2 cellular contexts compared by ENCODE assay signal in the genomic region with DNA sequence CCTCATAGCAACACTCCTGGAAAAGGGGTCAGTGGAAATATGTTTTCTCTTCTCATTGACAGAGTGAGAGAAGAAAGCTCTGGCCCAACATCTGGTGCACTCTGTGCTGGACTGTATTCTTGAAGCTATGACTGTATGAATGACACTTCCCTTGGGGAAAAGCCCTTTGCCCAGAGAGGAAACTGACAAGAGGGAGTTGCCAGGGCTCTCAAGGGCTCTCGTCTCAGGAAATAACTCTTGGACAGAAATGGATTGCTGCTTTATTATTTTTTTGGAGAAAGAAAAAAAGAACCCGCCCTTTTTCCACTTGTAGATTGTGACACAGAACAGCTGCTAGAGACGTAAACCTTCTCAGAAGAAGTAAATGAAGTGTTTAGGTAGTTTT.
TF ChIP-seq lines count a peak whose summit lies in the region.

No MANE protein-coding gene starts in this region.

TF ChIP-seq in liver, 16 proteins besides CTCF, POLR2A, EP300 and RAD21 (continued from another document):
- TF ChIP-seq, protein P1, sequence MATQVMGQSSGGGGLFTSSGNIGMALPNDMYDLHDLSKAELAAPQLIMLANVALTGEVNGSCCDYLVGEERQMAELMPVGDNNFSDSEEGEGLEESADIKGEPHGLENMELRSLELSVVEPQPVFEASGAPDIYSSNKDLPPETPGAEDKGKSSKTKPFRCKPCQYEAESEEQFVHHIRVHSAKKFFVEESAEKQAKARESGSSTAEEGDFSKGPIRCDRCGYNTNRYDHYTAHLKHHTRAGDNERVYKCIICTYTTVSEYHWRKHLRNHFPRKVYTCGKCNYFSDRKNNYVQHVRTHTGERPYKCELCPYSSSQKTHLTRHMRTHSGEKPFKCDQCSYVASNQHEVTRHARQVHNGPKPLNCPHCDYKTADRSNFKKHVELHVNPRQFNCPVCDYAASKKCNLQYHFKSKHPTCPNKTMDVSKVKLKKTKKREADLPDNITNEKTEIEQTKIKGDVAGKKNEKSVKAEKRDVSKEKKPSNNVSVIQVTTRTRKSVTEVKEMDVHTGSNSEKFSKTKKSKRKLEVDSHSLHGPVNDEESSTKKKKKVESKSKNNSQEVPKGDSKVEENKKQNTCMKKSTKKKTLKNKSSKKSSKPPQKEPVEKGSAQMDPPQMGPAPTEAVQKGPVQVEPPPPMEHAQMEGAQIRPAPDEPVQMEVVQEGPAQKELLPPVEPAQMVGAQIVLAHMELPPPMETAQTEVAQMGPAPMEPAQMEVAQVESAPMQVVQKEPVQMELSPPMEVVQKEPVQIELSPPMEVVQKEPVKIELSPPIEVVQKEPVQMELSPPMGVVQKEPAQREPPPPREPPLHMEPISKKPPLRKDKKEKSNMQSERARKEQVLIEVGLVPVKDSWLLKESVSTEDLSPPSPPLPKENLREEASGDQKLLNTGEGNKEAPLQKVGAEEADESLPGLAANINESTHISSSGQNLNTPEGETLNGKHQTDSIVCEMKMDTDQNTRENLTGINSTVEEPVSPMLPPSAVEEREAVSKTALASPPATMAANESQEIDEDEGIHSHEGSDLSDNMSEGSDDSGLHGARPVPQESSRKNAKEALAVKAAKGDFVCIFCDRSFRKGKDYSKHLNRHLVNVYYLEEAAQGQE (IDR thresholded peaks at IDR 0.05): no peak

TF ChIP-seq in HepG2, 621 proteins besides CTCF, POLR2A, EP300 and RAD21 (continued from another document):
- TF ChIP-seq, protein P2, sequence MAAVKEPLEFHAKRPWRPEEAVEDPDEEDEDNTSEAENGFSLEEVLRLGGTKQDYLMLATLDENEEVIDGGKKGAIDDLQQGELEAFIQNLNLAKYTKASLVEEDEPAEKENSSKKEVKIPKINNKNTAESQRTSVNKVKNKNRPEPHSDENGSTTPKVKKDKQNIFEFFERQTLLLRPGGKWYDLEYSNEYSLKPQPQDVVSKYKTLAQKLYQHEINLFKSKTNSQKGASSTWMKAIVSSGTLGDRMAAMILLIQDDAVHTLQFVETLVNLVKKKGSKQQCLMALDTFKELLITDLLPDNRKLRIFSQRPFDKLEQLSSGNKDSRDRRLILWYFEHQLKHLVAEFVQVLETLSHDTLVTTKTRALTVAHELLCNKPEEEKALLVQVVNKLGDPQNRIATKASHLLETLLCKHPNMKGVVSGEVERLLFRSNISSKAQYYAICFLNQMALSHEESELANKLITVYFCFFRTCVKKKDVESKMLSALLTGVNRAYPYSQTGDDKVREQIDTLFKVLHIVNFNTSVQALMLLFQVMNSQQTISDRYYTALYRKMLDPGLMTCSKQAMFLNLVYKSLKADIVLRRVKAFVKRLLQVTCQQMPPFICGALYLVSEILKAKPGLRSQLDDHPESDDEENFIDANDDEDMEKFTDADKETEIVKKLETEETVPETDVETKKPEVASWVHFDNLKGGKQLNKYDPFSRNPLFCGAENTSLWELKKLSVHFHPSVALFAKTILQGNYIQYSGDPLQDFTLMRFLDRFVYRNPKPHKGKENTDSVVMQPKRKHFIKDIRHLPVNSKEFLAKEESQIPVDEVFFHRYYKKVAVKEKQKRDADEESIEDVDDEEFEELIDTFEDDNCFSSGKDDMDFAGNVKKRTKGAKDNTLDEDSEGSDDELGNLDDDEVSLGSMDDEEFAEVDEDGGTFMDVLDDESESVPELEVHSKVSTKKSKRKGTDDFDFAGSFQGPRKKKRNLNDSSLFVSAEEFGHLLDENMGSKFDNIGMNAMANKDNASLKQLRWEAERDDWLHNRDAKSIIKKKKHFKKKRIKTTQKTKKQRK (IDR thresholded peaks at IDR 0.05; ENCODE audit: low read length): no peak
- no peak for TF ChIP-seq ZNF274 (CRISPR knock-in tag; IDR thresholded peaks at IDR 0.05)
- TF ChIP-seq, protein P3, sequence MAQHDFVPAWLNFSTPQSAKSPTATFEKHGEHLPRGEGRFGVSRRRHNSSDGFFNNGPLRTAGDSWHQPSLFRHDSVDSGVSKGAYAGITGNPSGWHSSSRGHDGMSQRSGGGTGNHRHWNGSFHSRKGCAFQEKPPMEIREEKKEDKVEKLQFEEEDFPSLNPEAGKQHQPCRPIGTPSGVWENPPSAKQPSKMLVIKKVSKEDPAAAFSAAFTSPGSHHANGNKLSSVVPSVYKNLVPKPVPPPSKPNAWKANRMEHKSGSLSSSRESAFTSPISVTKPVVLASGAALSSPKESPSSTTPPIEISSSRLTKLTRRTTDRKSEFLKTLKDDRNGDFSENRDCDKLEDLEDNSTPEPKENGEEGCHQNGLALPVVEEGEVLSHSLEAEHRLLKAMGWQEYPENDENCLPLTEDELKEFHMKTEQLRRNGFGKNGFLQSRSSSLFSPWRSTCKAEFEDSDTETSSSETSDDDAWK (CRISPR knock-in tag; IDR thresholded peaks at IDR 0.05): no peak
- TF ChIP-seq TBX3 (IDR thresholded peaks at IDR 0.05; ENCODE audit: borderline replicate concordance): no peak
- TF ChIP-seq POLR2AphosphoS2 (IDR thresholded peaks at IDR 0.05; ENCODE audit: low read depth, low read length): no peak
- no peak for TF ChIP-seq CBX1 (IDR thresholded peaks at IDR 0.05; ENCODE audit: low read depth)
- TF ChIP-seq MED1 (CRISPR knock-in tag; IDR thresholded peaks at IDR 0.05): no peak
- TF ChIP-seq AGO2 (optimal IDR thresholded peaks at IDR 0.05; ENCODE audit: low read depth, low read length): no peak
- no peak for TF ChIP-seq ZNF605 (CRISPR knock-in tag; IDR thresholded peaks at IDR 0.05)
- TF ChIP-seq NFYB (CRISPR knock-in tag; IDR thresholded peaks at IDR 0.05): no peak
- no peak for TF ChIP-seq MED13 (CRISPR knock-in tag; IDR thresholded peaks at IDR 0.05)
- TF ChIP-seq GFI1 (CRISPR knock-in tag; IDR thresholded peaks at IDR 0.05; ENCODE audit: borderline replicate concordance): no peak
- no peak for TF ChIP-seq ZNF883 (CRISPR knock-in tag; IDR thresholded peaks at IDR 0.05; ENCODE audit: not compliant biosample characterization)
TF ChIP-seq in HepG2: peak in this region for 0.
